ENCODE assay signal across 33 cellular contexts in genomic region chr5:56018860-56019259, GRCh38. TPM values are rescaled to one million over a fixed set of nuclear protein-coding genes. Genes with fewer than 3 reads are reported as not detected.
DNase-seq lines count a peak whose midpoint lies in the region; ATAC-seq and TF ChIP-seq lines count a peak whose summit lies in the region.
"Had no signal": no experiment of that assay in that cellular context is flagged by ENCODE, and none has a peak within 500 bp of the region (broad histone marks: within the 10 kb centered on the region; RNA-seq: fewer than 3 reads in every experiment).

No MANE protein-coding gene starts in this region.

- H3K27me3 Mint-ChIP-seq in activated CD4-positive, alpha-beta T cell treated with anti-CD3 and anti-CD28 coated beads, Interleukin-2, amount 10 ng/mL, durations not matched to agents 24 days and 14 days, result peaks cover 10% of the 10 kb centered on the region
- H3K27me3 Mint-ChIP-seq in CD4-positive, alpha-beta T cell, result no peaks in the 10 kb centered on the region
- no peaks in the 10 kb centered on the region for H3K27me3 Mint-ChIP-seq in T-cell
- no peaks in the 10 kb centered on the region for H3K27me3 Mint-ChIP-seq in mesothelial cell of epicardium (ENCODE audit: low read depth)
- H3K27me3 Mint-ChIP-seq: CD4-positive, CD25-positive, alpha-beta regulatory T cell had no signal

- no peak for TF ChIP-seq CTCF in CD4-positive, alpha-beta T cell (IDR thresholded peaks at IDR 0.05)
- no peak for TF ChIP-seq CTCF in mesothelial cell of epicardium (IDR thresholded peaks at IDR 0.05; ENCODE audit: unreplicated experiment)

- peak overlapping the region; percentile 31 for H3K4me3 Mint-ChIP-seq in activated CD4-positive, alpha-beta T cell treated with anti-CD3 and anti-CD28 coated beads, Interleukin-2, amount 10 ng/mL, durations not matched to agents 24 days and 14 days
- H3K4me3 Mint-ChIP-seq in CD4-positive, alpha-beta T cell, result peak overlapping the region; percentile 65
- H3K4me3 Mint-ChIP-seq in T-cell (peak overlapping the region in 1 of 3 donors; percentile 39), mesothelial cell of epicardium (no peak overlapping the region)

- H3K27me3 ChIP-seq in CD4-positive, alpha-beta T cell (ENCODE audit: control insufficient read depth, insufficient read depth, low read length), result no peaks in the 10 kb centered on the region
- H3K27me3 ChIP-seq: ascending aorta, colonic mucosa, left lung, MG63, stomach, tibial artery had no signal

- peaks cover 8% of the 10 kb centered on the region for H3K9me3 Mint-ChIP-seq in activated CD4-positive, alpha-beta T cell treated with anti-CD3 and anti-CD28 coated beads, Interleukin-2, amount 10 ng/mL, durations not matched to agents 24 days and 14 days
- H3K9me3 Mint-ChIP-seq in CD4-positive, alpha-beta T cell, result no peaks in the 10 kb centered on the region
- H3K9me3 Mint-ChIP-seq in T-cell, result peaks cover 0 to 4% (median 0%) of the 10 kb centered on the region in 3 donors
- H3K9me3 Mint-ChIP-seq in mesothelial cell of epicardium, result peaks cover 6% of the 10 kb centered on the region

- no peak overlapping the region for H3K27ac Mint-ChIP-seq in activated CD4-positive, alpha-beta T cell treated with anti-CD3 and anti-CD28 coated beads, Interleukin-2, amount 10 ng/mL, durations not matched to agents 24 days and 14 days
- peak overlapping the region; percentile 76 for H3K27ac Mint-ChIP-seq in CD4-positive, alpha-beta T cell
- H3K27ac Mint-ChIP-seq in T-cell (peak overlapping the region; percentile 65 to 72), mesothelial cell of epicardium (peak overlapping the region; percentile 53)

- CTCF ChIA-PET in CD4-positive, alpha-beta T cell (lab: Charles Lee), result interaction anchor here (0.7 kb wide), 1 partner anchor 117 kb away, joined by 3 read pairs; no protein-coding TSS in a partner anchor
- CTCF ChIA-PET in T-cell (lab: Charles Lee), result interaction anchor here (0.7 kb wide), 2 partner anchors 23 to 1158 kb away, joined by 4 to 7 read pairs; no protein-coding TSS in a partner anchor

- H3K4me1 Mint-ChIP-seq in activated CD4-positive, alpha-beta T cell treated with anti-CD3 and anti-CD28 coated beads, Interleukin-2, amount 10 ng/mL, durations not matched to agents 24 days and 14 days, result peaks cover 16% of the 10 kb centered on the region
- H3K4me1 Mint-ChIP-seq in CD4-positive, alpha-beta T cell (ENCODE audit: low read depth), result peaks cover 34% of the 10 kb centered on the region
- H3K4me1 Mint-ChIP-seq in T-cell, result peaks cover 22 to 35% (median 25%) of the 10 kb centered on the region in 3 donors
- H3K4me1 Mint-ChIP-seq in mesothelial cell of epicardium, result peaks cover 12% of the 10 kb centered on the region

- DNase-seq in activated CD4-positive, alpha-beta T cell treated with anti-CD3 and anti-CD28 coated beads, Interleukin-2, amount 10 ng/mL, durations not matched to agents 24 days and 14 days, result no peak
- DNase-seq in activated CD4-positive, alpha-beta T cell treated with anti-CD3 and anti-CD28 coated beads, Interleukin-2, amount 50 U/mL, for 48 hours, result no peak
- no peak for DNase-seq in CD4-positive, alpha-beta T cell
- DNase-seq in T-cell, result no peak
- no peak for DNase-seq in mesothelial cell of epicardium (ENCODE audit: low spot score in 2 of 2, unreplicated experiment in 2 of 2)
- no peak for DNase-seq in NCI-H128 (lab: John Stamatoyannopoulos, UW; ENCODE audit: unreplicated experiment)
- DNase-seq in NCI-H446 (lab: John Stamatoyannopoulos, UW), result no peak
- DNase-seq: activated CD4-positive, alpha-beta T cell treated with anti-CD3 and anti-CD28 coated beads for 48 hours; activated CD8-positive, alpha-beta memory T cell treated with anti-CD3 and anti-CD28 coated beads, Interleukin-2, amount 50 U/mL, for 4 hours; activated naive CD4-positive, alpha-beta T cell treated with anti-CD3 and anti-CD28 coated beads, Interleukin-2, amount 50 U/mL, for 16 hours; colonic mucosa; effector memory CD4-positive, alpha-beta T cell; GOT3; KBM-7; left lung; mesendoderm; MG63; NCI-H1417; NCI-H2029 treated with DMSO at 0.1 percent for 48 hours; NCI-H526; NK-92 treated with Interleukin-12 subunit alpha and Interleukin-12 subunit beta, amount 100 ng/mL, for 24 hours; posterior cingulate gyrus; right cardiac atrium; stimulated activated CD4-positive, alpha-beta T cell treated with anti-CD3 and anti-CD28 coated beads, Interleukin-12 subunit alpha, Interleukin-12 subunit beta, amount 100 ng/mL, for 4 hours; stimulated activated CD4-positive, alpha-beta T cell treated with anti-CD3 and anti-CD28 coated beads, Interleukin-2, amount 100 ng/mL, for 48 hours; stomach; T-helper 9 cell; tibial artery had no signal

- no peaks in the 10 kb centered on the region for H3K9me3 ChIP-seq in CD4-positive, alpha-beta T cell (ENCODE audit: control insufficient read depth, low read length)
- H3K9me3 ChIP-seq: ascending aorta, colonic mucosa, left lung, MG63, stomach, tibial artery had no signal

- POLR2A ChIA-PET in CD4-positive, alpha-beta T cell (lab: Charles Lee), result interaction anchor here (0.9 to 1.5 kb wide), 4 partner anchors 30 to 84 kb away, joined by 3 to 4 read pairs (median 3); no protein-coding TSS in a partner anchor
- POLR2A ChIA-PET in T-cell (lab: Charles Lee), result no interaction called here

- H3K27ac ChIP-seq in CD4-positive, alpha-beta T cell (ENCODE audit: low read depth, low read length), result no peak overlapping the region
- H3K27ac ChIP-seq: ascending aorta, colonic mucosa, stomach, tibial artery, VCaP had no signal

- peaks cover 8% of the 10 kb centered on the region for H3K36me3 Mint-ChIP-seq in activated CD4-positive, alpha-beta T cell treated with anti-CD3 and anti-CD28 coated beads, Interleukin-2, amount 10 ng/mL, durations not matched to agents 24 days and 14 days (ENCODE audit: low read depth)
- no peaks in the 10 kb centered on the region for H3K36me3 Mint-ChIP-seq in CD4-positive, alpha-beta T cell (ENCODE audit: low read depth)
- H3K36me3 Mint-ChIP-seq in T-cell (no peaks in the 10 kb centered on the region), mesothelial cell of epicardium (peaks cover 6% of the 10 kb centered on the region)
- H3K36me3 Mint-ChIP-seq: CD4-positive, CD25-positive, alpha-beta regulatory T cell had no signal

- intact Hi-C loops in activated CD4-positive, alpha-beta T cell treated with anti-CD3 and anti-CD28 coated beads, Interleukin-2, amount 10 ng/mL, durations not matched to agents 24 days and 14 days (cut with micrococcal nuclease), result loop anchor here (1.0 kb wide), 1 partner anchor 8 kb away; no protein-coding TSS in a partner anchor
- intact Hi-C loops in CD4-positive, alpha-beta T cell (cut with DNase I, micrococcal nuclease), result no loop called here

- ATAC-seq in CD4-positive, alpha-beta T cell (ENCODE audit: poor library complexity), result no peak
- ATAC-seq in T-cell (replicated peaks in 1 of 4), result no peak
- no peak for ATAC-seq in HG03354 (IDR thresholded peaks at IDR 0.05; ENCODE audit: poor library complexity, severe bottlenecking, unreplicated experiment)
- ATAC-seq: right cardiac atrium, Right ventricle myocardium inferior had no signal

RNA-seq across cellular contexts. Expression of gene IL6ST, which starts 24.1 kb away (rescaled TPM):
- total RNA-seq in activated CD4-positive, alpha-beta T cell treated with anti-CD3 and anti-CD28 coated beads, Interleukin-2, amount 10 ng/mL, durations not matched to agents 24 days and 14 days, result 65.1 and 68.2 TPM in 2 replicates
- 100 to 1,000 TPM; 377 to 404 TPM for total RNA-seq in CD4-positive, alpha-beta T cell
- total RNA-seq in T-cell (100 to 1,000 TPM; 113 to 330 (median 129) TPM), mesothelial cell of epicardium (373 to 381 TPM (median 374 TPM) in 3 replicates)
